28 cellular contexts compared by ENCODE assay signal in genomic region chr15:27821273-27821672, GRCh38.
"Had no signal": no experiment of that assay in that cellular context is flagged by ENCODE, and none has a peak within 500 bp of the region (broad histone marks: within the 10 kb centered on the region; RNA-seq: fewer than 3 reads in every experiment).

No MANE protein-coding gene starts in this region.

- H3K27me3 ChIP-seq: neutrophil, pancreas, sigmoid colon, suprapubic skin, testis, tibial artery, transverse colon, upper lobe of left lung, uterus had no signal

- H3K27ac Mint-ChIP-seq: naive B cell; naive thymus-derived CD8-positive, alpha-beta T cell; natural killer cell treated with Interleukin-12 subunit alpha and Interleukin-12 subunit beta and Interleukin-15 and Interleukin-18, amount 100 ng/mL, for 72 hours; nephron progenitor cell; progenitor cell of endocrine pancreas; stimulated activated memory B cell treated with anti-CD40 and anti-IgM and Interleukin-4, amounts not matched to agents 10 μg/mL and 1 μg/mL and 100 μg/mL, for 72 hours; stimulated activated naive CD8-positive, alpha-beta T cell treated with anti-CD3 and anti-CD28 coated beads, Interleukin-15, amount 100 ng/mL, for 72 hours had no signal

- FAIRE-seq: pancreas, small intestine had no signal

- H3K27me3 Mint-ChIP-seq: natural killer cell treated with Interleukin-12 subunit alpha and Interleukin-12 subunit beta and Interleukin-15 and Interleukin-18, amount 100 ng/mL, for 72 hours; progenitor cell of endocrine pancreas; stimulated activated memory B cell treated with anti-CD40 and anti-IgM and Interleukin-4, amounts not matched to agents 10 μg/mL and 1 μg/mL and 100 μg/mL, for 72 hours; stimulated activated naive CD8-positive, alpha-beta T cell treated with anti-CD3 and anti-CD28 coated beads, Interleukin-15, amount 100 ng/mL, for 72 hours had no signal

- H3K36me3 Mint-ChIP-seq: natural killer cell treated with Interleukin-12 subunit alpha and Interleukin-12 subunit beta and Interleukin-15 and Interleukin-18, amount 100 ng/mL, for 72 hours; stimulated activated memory B cell treated with anti-CD40 and anti-IgM and Interleukin-4, amounts not matched to agents 10 μg/mL and 1 μg/mL and 100 μg/mL, for 72 hours had no signal

- H3K27ac ChIP-seq: neutrophil, pancreas, psoas muscle, sigmoid colon, suprapubic skin, testis, tibial artery, transverse colon, upper lobe of left lung, uterus had no signal

- H3K4me1 Mint-ChIP-seq: naive B cell; naive thymus-derived CD8-positive, alpha-beta T cell; nephron progenitor cell; neural crest cell; stimulated activated memory B cell treated with anti-CD40 and anti-IgM and Interleukin-4, amounts not matched to agents 10 μg/mL and 1 μg/mL and 100 μg/mL, for 72 hours; stimulated activated naive CD8-positive, alpha-beta T cell treated with anti-CD3 and anti-CD28 coated beads, Interleukin-15, amount 100 ng/mL, for 72 hours had no signal

- H3K4me3 ChIP-seq: pancreas, psoas muscle, sigmoid colon, suprapubic skin, testis, tibial artery, transverse colon, upper lobe of left lung, uterus had no signal

- ATAC-seq: naive thymus-derived CD8-positive, alpha-beta T cell; natural killer cell treated with Interleukin-12 subunit alpha and Interleukin-12 subunit beta and Interleukin-15 and Interleukin-18, amount 100 ng/mL, for 72 hours; pancreas; psoas muscle; right cardiac atrium; stimulated activated memory B cell treated with anti-CD40 and anti-IgM and Interleukin-4, amounts not matched to agents 10 μg/mL and 1 μg/mL and 100 μg/mL, for 72 hours; stimulated activated naive CD8-positive, alpha-beta T cell treated with anti-CD3 and anti-CD28 coated beads, Interleukin-15, amount 100 ng/mL, for 72 hours; stimulated activated naive CD8-positive, alpha-beta T cell treated with anti-CD3 and anti-CD28 coated beads, Interleukin-15, Interleukin-2, amounts not matched to agents 100 U/mL and 50 U/mL, for 24 hours had no signal

- H3K4me3 Mint-ChIP-seq: naive B cell; naive thymus-derived CD8-positive, alpha-beta T cell; natural killer cell treated with Interleukin-12 subunit alpha and Interleukin-12 subunit beta and Interleukin-15 and Interleukin-18, amount 100 ng/mL, for 72 hours; nephron progenitor cell; neural crest cell; stimulated activated memory B cell treated with anti-CD40 and anti-IgM and Interleukin-4, amounts not matched to agents 10 μg/mL and 1 μg/mL and 100 μg/mL, for 72 hours; stimulated activated naive CD8-positive, alpha-beta T cell treated with anti-CD3 and anti-CD28 coated beads, Interleukin-15, amount 100 ng/mL, for 72 hours had no signal

- H3K36me3 ChIP-seq: neutrophil, pancreas, sigmoid colon, suprapubic skin, transverse colon, upper lobe of left lung, uterus had no signal

- H3K4me1 ChIP-seq: pancreas, psoas muscle, sigmoid colon, suprapubic skin, testis, tibial artery, transverse colon, upper lobe of left lung, uterus had no signal

- DNase-seq: naive B cell; naive thymus-derived CD8-positive, alpha-beta T cell; nephron progenitor cell; nucleus accumbens; pancreas; psoas muscle; right cardiac atrium; sigmoid colon; small intestine; stimulated activated CD4-positive, alpha-beta T cell treated with anti-CD3 and anti-CD28 coated beads, Interleukin-1b, Interleukin-23, amount 100 ng/mL, for 48 hours; stimulated activated CD4-positive, alpha-beta T cell treated with anti-CD3 and anti-CD28 coated beads, Interleukin-4, amount 100 ng/mL, for 1 hour; stimulated activated CD4-positive, alpha-beta T cell treated with anti-CD3 and anti-CD28 coated beads, Interleukin-4, amount 100 ng/mL, for 4 hours; stimulated activated CD8-positive, alpha-beta memory T cell treated with anti-CD3 and anti-CD28 coated beads, Interleukin-4, amount 100 ng/mL, for 48 hours; stimulated activated naive CD4-positive, alpha-beta T cell; stimulated activated naive CD8-positive, alpha-beta T cell treated with anti-CD3 and anti-CD28 coated beads, Interleukin-15, amount 100 ng/mL, for 72 hours; stimulated activated naive CD8-positive, alpha-beta T cell treated with anti-CD3 and anti-CD28 coated beads, Interleukin-15, Interleukin-2, amounts not matched to agents 100 U/mL and 50 U/mL, for 24 hours; substantia nigra; testis; tibial artery; transverse colon; upper lobe of left lung; uterus had no signal

- H3K9me3 ChIP-seq: neutrophil, pancreas, psoas muscle, testis, tibial artery, uterus had no signal
